ENCODE assay signal across 18 cellular contexts in genomic region chr4:14143892-14144291, GRCh38.
DNase-seq lines count a peak whose midpoint lies in the region; ATAC-seq and TF ChIP-seq lines count a peak whose summit lies in the region.
"Had no signal": no experiment of that assay in that cellular context is flagged by ENCODE, and none has a peak within 500 bp of the region (broad histone marks: within the 10 kb centered on the region; RNA-seq: fewer than 3 reads in every experiment).

No MANE protein-coding gene starts in this region.

- H3K27me3 ChIP-seq in H9 (ENCODE audit: insufficient read depth, low read length) = no peaks in the 10 kb centered on the region
- H3K27me3 ChIP-seq: SJSA1, tibial nerve had no signal

- no peaks in the 10 kb centered on the region for H3K4me1 ChIP-seq in H9 (ENCODE audit: insufficient read depth, low read length)
- H3K4me1 ChIP-seq: SJSA1, tibial nerve had no signal

- H3K23me2 ChIP-seq in H9 (ENCODE audit: insufficient read length, low read depth, low read length, poor library complexity, severe bottlenecking) = no peaks in the 10 kb centered on the region

- no peak overlapping the region for H2AK5ac ChIP-seq in H9 (ENCODE audit: insufficient read length, low read length)

- no peak overlapping the region for H3K27ac Mint-ChIP-seq in H9
- H3K27ac Mint-ChIP-seq: naive thymus-derived CD4-positive, alpha-beta T cell had no signal

- H2BK15ac ChIP-seq in H9 (ENCODE audit: low read depth, low read length) = no peak overlapping the region

- no peak overlapping the region for H2AFZ ChIP-seq in H9 (ENCODE audit: low read length)

- H4K5ac ChIP-seq in H9 (ENCODE audit: insufficient read length, low read depth, low read length) = no peak overlapping the region

- H4K20me1 ChIP-seq in H9 (ENCODE audit: control insufficient read depth, insufficient read depth, insufficient read length) = no peaks in the 10 kb centered on the region

- H3K27ac ChIP-seq in H9 (ENCODE audit: insufficient read length, low read depth, low read length) (no peak overlapping the region), caudate nucleus (ENCODE audit: low read depth, low read length) (no peak overlapping the region)
- H3K27ac ChIP-seq: SJSA1, tibial nerve had no signal

- H2BK12ac ChIP-seq in H9 (ENCODE audit: insufficient read length, low read depth, low read length) = no peak overlapping the region

- H2BK20ac ChIP-seq in H9 (ENCODE audit: low read depth, low read length, poor library complexity, severe bottlenecking) = no peak overlapping the region

- H3K4me1 Mint-ChIP-seq in H9 = no peaks in the 10 kb centered on the region
- H3K4me1 Mint-ChIP-seq: naive thymus-derived CD4-positive, alpha-beta T cell had no signal

- no peak overlapping the region for H3K56ac ChIP-seq in H9 (ENCODE audit: insufficient read length, low read depth, low read length)

- H3K14ac ChIP-seq in H9 (ENCODE audit: insufficient read depth, low read length) = no peak overlapping the region

- H3K9me3 ChIP-seq in H9 (ENCODE audit: control insufficient read depth, low read depth, low read length) = no peaks in the 10 kb centered on the region
- H3K9me3 ChIP-seq: SJSA1, tibial nerve had no signal

- H3K79me2 ChIP-seq in H9 (ENCODE audit: insufficient read depth, low read length) = no peaks in the 10 kb centered on the region

- ATAC-seq in GM21423 (IDR thresholded peaks at IDR 0.05; ENCODE audit: unreplicated experiment) (no peak), HG03521 (IDR thresholded peaks at IDR 0.05; ENCODE audit: unreplicated experiment) (no peak)
- ATAC-seq: naive thymus-derived CD4-positive, alpha-beta T cell had no signal

- DNase-seq in DMS53 treated with DMSO at 0.1 percent for 48 hours (lab: John Stamatoyannopoulos, UW; ENCODE audit: unreplicated experiment) (peak; percentile 26), H9 (no peak), SK-MEL-5 (ENCODE audit: low read depth, low spot score) (peak; percentile 31), iPS DF 4.7 (ENCODE audit: extremely low read depth, low spot score) (peak; percentile 7), NCI-H2196 (lab: John Stamatoyannopoulos, UW; ENCODE audit: unreplicated experiment) (no peak), caudate nucleus (lab: John Stamatoyannopoulos, UW) (no peak)
- DNase-seq: activated CD8-positive, alpha-beta memory T cell treated with anti-CD3 and anti-CD28 coated beads for 24 hours; activated gamma-delta T cell; AML-193; effector memory CD4-positive, alpha-beta T cell; GOT3; Karpas-422; naive thymus-derived CD4-positive, alpha-beta T cell; stimulated activated CD4-positive, alpha-beta T cell treated with anti-CD3 and anti-CD28 coated beads, Interleukin-2, amount 100 ng/mL, for 48 hours had no signal

- H3K27me3 Mint-ChIP-seq in H9 (ENCODE audit: low read depth) = no peaks in the 10 kb centered on the region
- H3K27me3 Mint-ChIP-seq: naive thymus-derived CD4-positive, alpha-beta T cell had no signal

- H3K4me2 ChIP-seq in H9 (ENCODE audit: insufficient read depth, insufficient read length, low read length) = no peak overlapping the region

- in situ Hi-C loops in SK-MEL-5 (cut with HindIII; ENCODE audit: low pct_unique_long_range_greater_than_20kb, low sequenced_read_pairs) = no loop called here

- no peak overlapping the region for H4K8ac ChIP-seq in H9 (replicated peaks; ENCODE audit: insufficient read length, low read depth, low read length)

- H3K18ac ChIP-seq in H9 (ENCODE audit: insufficient read length, low read depth, low read length) = no peak overlapping the region

- no peak overlapping the region for H3K23ac ChIP-seq in H9 (ENCODE audit: insufficient read length, low read depth, low read length)

- no peak overlapping the region for H3K9ac ChIP-seq in H9 (ENCODE audit: extremely low read depth, insufficient read length, low read length)

- H3T11ph ChIP-seq in H9 (ENCODE audit: low read length) = no peak overlapping the region

- H3K36me3 Mint-ChIP-seq in H9 (ENCODE audit: insufficient read depth in 1 of 3, low read depth in 3 of 3) = peaks cover 0 to 5% (median 4%) of the 10 kb centered on the region in 3 experiments; a peak in 3 of 7 replicates
- H3K36me3 Mint-ChIP-seq: naive thymus-derived CD4-positive, alpha-beta T cell had no signal

- peaks cover 4 to 5% of the 10 kb centered on the region in 2 experiments; a peak in 2 of 5 replicates for H3K9me3 Mint-ChIP-seq in H9
- H3K9me3 Mint-ChIP-seq: naive thymus-derived CD4-positive, alpha-beta T cell had no signal

- no peaks in the 10 kb centered on the region for H3K79me1 ChIP-seq in H9 (ENCODE audit: insufficient read depth, low read depth, low read length, poor library complexity, severe bottlenecking)

- H2BK120ac ChIP-seq in H9 (ENCODE audit: low read depth, low read length, poor library complexity, severe bottlenecking) = no peak overlapping the region

- H4K91ac ChIP-seq in H9 (ENCODE audit: insufficient read length, low read depth, low read length) = no peak overlapping the region

- no peak overlapping the region for H3K4me3 Mint-ChIP-seq in H9
- H3K4me3 Mint-ChIP-seq: naive thymus-derived CD4-positive, alpha-beta T cell had no signal

- TF ChIP-seq CTCF in H9 (conservative IDR thresholded peaks at IDR 0.05) = peak; percentile 53

- no peak overlapping the region for H2BK5ac ChIP-seq in H9 (ENCODE audit: insufficient read length, low read length)

- no CpG with 5 or more reads among the region's 1 CpG for WGBS in H9 (ENCODE audit: extremely low coverage, insufficient read length, low lambda C conversion rate)

- no peak overlapping the region for H3K4ac ChIP-seq in H9 (ENCODE audit: low read depth, low read length)

Comparison
In these comparisons a context has a peak if more than half of its experiments do, and no peak if none do; other contexts are left out.
1. DNase-seq: peak in DMS53 treated with DMSO at 0.1 percent for 48 hours (single experiment), SK-MEL-5 (single experiment) and iPS DF 4.7 (single experiment); none in H9 (single experiment), NCI-H2196 (single experiment) and caudate nucleus (0 of 61).